12 cellular contexts compared by ENCODE assay signal in the genomic region with DNA sequence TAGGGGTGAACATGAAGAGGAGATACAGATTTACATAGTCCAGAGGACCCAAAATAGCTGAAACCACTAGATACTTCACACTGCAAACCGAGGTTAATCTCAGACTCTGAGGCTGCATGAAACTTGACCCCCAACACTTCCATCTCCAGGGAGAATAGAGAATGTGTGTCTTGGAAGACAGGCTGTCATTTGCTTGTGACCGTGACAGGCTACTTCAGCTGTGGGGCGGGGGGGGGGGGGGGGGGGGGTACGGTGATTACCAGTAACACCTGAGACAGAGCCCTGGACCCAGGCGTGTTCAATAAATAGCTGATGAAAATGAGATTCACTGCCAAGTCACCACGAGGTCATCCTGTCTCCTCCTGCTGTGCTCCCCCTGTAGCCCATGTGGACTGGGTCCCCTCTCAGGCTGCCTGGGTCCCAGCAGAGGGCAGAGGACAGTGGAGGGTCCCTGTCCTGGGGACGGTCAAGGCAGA. TPM values are rescaled to one million over a fixed set of nuclear protein-coding genes. Genes with fewer than 3 reads are reported as not detected.
DNase-seq lines count a peak whose midpoint lies in the region; ATAC-seq and TF ChIP-seq lines count a peak whose summit lies in the region.
"Had no signal": no experiment of that assay in that cellular context is flagged by ENCODE, and none has a peak within 500 bp of the region (broad histone marks: within the 10 kb centered on the region; RNA-seq: fewer than 3 reads in every experiment).

No MANE protein-coding gene starts in this region.

- H3K4me1 ChIP-seq in OCI-LY3 (ENCODE audit: low read length) (peaks cover 26% of the 10 kb centered on the region), transverse colon (peaks cover 0 to 9% (median 4%) of the 10 kb centered on the region in 4 donors)

- DNase-seq in G401 (ENCODE audit: low spot score): no peak
- DNase-seq in posterior vena cava (ENCODE audit: low spot score): no peak
- no peak for DNase-seq in globus pallidus (ENCODE audit: low spot score)
- no peak for DNase-seq in transverse colon
- DNase-seq: adrenal gland; posterior cingulate gyrus; stimulated activated CD4-positive, alpha-beta T cell treated with anti-CD3 and anti-CD28 coated beads, Interleukin-4, amount 100 ng/mL, for 24 hours had no signal

- intact Hi-C loops in posterior vena cava (cut with DNase I) (no loop called here), transverse colon (cut with DNase I; ENCODE audit: low total_unique reads) (no loop called here)

- H4K20me1 ChIP-seq in OCI-LY3 (ENCODE audit: insufficient read depth, low read length): no peaks in the 10 kb centered on the region

- H3K79me2 ChIP-seq in OCI-LY3 (ENCODE audit: low read length): no peaks in the 10 kb centered on the region

- TF ChIP-seq CTCF in OCI-LY3 (IDR thresholded peaks at IDR 0.05; ENCODE audit: low read depth, low read length) (no peak), transverse colon (IDR thresholded peaks at IDR 0.05) (no peak)

- ATAC-seq in GM18519 (IDR thresholded peaks at IDR 0.05; ENCODE audit: low FRiP score, unreplicated experiment): peak; percentile 45
- ATAC-seq in GM21381 (IDR thresholded peaks at IDR 0.05; ENCODE audit: unreplicated experiment): peak; percentile 60
- peak; percentile 32 for ATAC-seq in HG02981 (IDR thresholded peaks at IDR 0.05; ENCODE audit: unreplicated experiment)

- peak overlapping the region; percentile 89; the same call in 1 of the 2 replicates for H3K4me2 ChIP-seq in OCI-LY3 (ENCODE audit: low read length)

- no peak overlapping the region for H3K4me3 ChIP-seq in OCI-LY3 (ENCODE audit: low read length)
- H3K4me3 ChIP-seq in transverse colon: no peak overlapping the region
- H3K4me3 ChIP-seq: adrenal gland, BLaER1 had no signal

- no peak for TF ChIP-seq EP300 in transverse colon (IDR thresholded peaks at IDR 0.05; ENCODE audit: low read depth)

- H3K27ac ChIP-seq in OCI-LY3 (ENCODE audit: low read length) (no peak overlapping the region), transverse colon (no peak overlapping the region)
- H3K27ac ChIP-seq: adrenal gland, BLaER1 had no signal

- no peak for TF ChIP-seq POLR2A in transverse colon (IDR thresholded peaks at IDR 0.05)

- no peak overlapping the region for H3K9ac ChIP-seq in OCI-LY3 (ENCODE audit: low read length)
- H3K9ac ChIP-seq: BLaER1 had no signal

- 83 to 87% methylated on average over 1 to 7 of the region's 7 CpGs for WGBS in transverse colon (ENCODE audit: low coverage in 1 of 2), 2 donors

- in situ Hi-C loops in G401 (cut with HindIII; ENCODE audit: low sequenced_read_pairs) (no loop called here), transverse colon (cut with MboI; ENCODE audit: low pct_ligation_motif_present in 1 of 4, low pct_unique_long_range_greater_than_20kb in 1 of 4, low sequenced_read_pairs in 3 of 4) (no loop called here)

- 0 out of 2 replicates have a peak, but pooled peaks cover 6% of the 10 kb centered on the region for H3K27me3 ChIP-seq in OCI-LY3 (ENCODE audit: low read depth, low read length)
- H3K27me3 ChIP-seq in transverse colon: no peaks in the 10 kb centered on the region
- H3K27me3 ChIP-seq: adrenal gland had no signal

- H3K36me3 ChIP-seq in OCI-LY3 (replicated peaks; ENCODE audit: low read depth, low read length) (no peaks in the 10 kb centered on the region), transverse colon (no peaks in the 10 kb centered on the region)
- H3K36me3 ChIP-seq: adrenal gland, BLaER1 had no signal

- H2AFZ ChIP-seq in OCI-LY3 (ENCODE audit: low read depth, low read length): no peak overlapping the region

- H3K9me3 ChIP-seq in OCI-LY3 (ENCODE audit: insufficient read depth, low read length): no peaks in the 10 kb centered on the region
- H3K9me3 ChIP-seq in transverse colon: no peaks in the 10 kb centered on the region
- H3K9me3 ChIP-seq: adrenal gland, BLaER1 had no signal

RNA-seq across cellular contexts. Expression of a gene that starts 5.7 kb away (rescaled TPM):
- total RNA-seq in G401 (2014; rRNA removed; shearing (Covaris generic)): not detected in 2 replicates
- 10 to 100 TPM in 1 of 2 donors, 1 to 10 TPM in 1; 9.9 to 10.6 TPM for total RNA-seq in posterior vena cava
- 10 to 100 TPM in 1 of 4 donors, 1 to 10 TPM in 3; 3.3 to 16.5 (median 5.8) TPM for total RNA-seq in transverse colon
